In genomic region chr6:42978793-42979522, GRCh38 we compare ENCODE assay signal across 1 cellular context.
TF ChIP-seq lines count a peak whose summit lies in the region.

PEX6 (minus strand) TSS chr6:42979181; CDS start chr6:42979150, 31 bp downstream.

TF ChIP-seq in K562, 482 proteins besides CTCF, POLR2A, EP300 and RAD21 (continued from another document and continues in another):
- peak; percentile 59 for TF ChIP-seq ETS1 (conservative IDR thresholded peaks at IDR 0.05; ENCODE audit: control insufficient read depth, low read depth, low read length)
- TF ChIP-seq ELK3 (CRISPR knock-in tag; IDR thresholded peaks at IDR 0.05), result no peak
- TF ChIP-seq ZNF778 (CRISPR knock-in tag; IDR thresholded peaks at IDR 0.05), result no peak
- peak; percentile 83; the same call in 1 of the 2 replicates for TF ChIP-seq POLR2H (tag; IDR thresholded peaks at IDR 0.05; ENCODE audit: low read depth)
- peak; percentile 49; the same call in 1 of the 2 replicates for TF ChIP-seq MTA3 (IDR thresholded peaks at IDR 0.05; ENCODE audit: borderline replicate concordance)
- peak; percentile 12; the same call in 1 of the 2 replicates for TF ChIP-seq RAD51 (IDR thresholded peaks at IDR 0.05; ENCODE audit: borderline replicate concordance, low read depth)
- peak; percentile 39; the same call in 1 of the 2 replicates for TF ChIP-seq KLF6 (CRISPR knock-in tag; IDR thresholded peaks at IDR 0.05; ENCODE audit: borderline replicate concordance)
- TF ChIP-seq E2F8 (IDR thresholded peaks at IDR 0.05; ENCODE audit: low read depth, partially characterized antibody), result peak; percentile 81
- TF ChIP-seq PHF21A (IDR thresholded peaks at IDR 0.05; ENCODE audit: borderline replicate concordance, low read depth), result no peak
- peak; percentile 56 to 81; a peak in 3 of 4 replicates for TF ChIP-seq MNT (conservative IDR thresholded peaks at IDR 0.05)
- TF ChIP-seq MAZ (CRISPR knock-in tag; conservative IDR thresholded peaks at IDR 0.05 in 1 of 2, IDR thresholded peaks at IDR 0.05 in 1 of 2), result peak; percentile 29 to 55; a peak in 2 of 4 replicates
- TF ChIP-seq PHF8 (IDR thresholded peaks at IDR 0.05; ENCODE audit: borderline replicate concordance, low read length), result peak; percentile 97; the same call in 1 of the 2 replicates
- peak; percentile 90 for TF ChIP-seq NBN (IDR thresholded peaks at IDR 0.05; ENCODE audit: low read depth)
- no peak for TF ChIP-seq DACH1 (IDR thresholded peaks at IDR 0.05; ENCODE audit: partially characterized antibody)
- peak; percentile 45 to 87; a peak in 2 of 4 replicates for TF ChIP-seq NONO (IDR thresholded peaks at IDR 0.05; ENCODE audit: low read depth in 2 of 2, low read length in 1 of 2)
- TF ChIP-seq ZNF444 (CRISPR knock-in tag; IDR thresholded peaks at IDR 0.05), result no peak
- peak; percentile 70 to 79; a peak in 2 of 4 replicates for TF ChIP-seq UBTF (IDR thresholded peaks at IDR 0.05; ENCODE audit: borderline replicate concordance in 1 of 2, low read depth in 2 of 2, low read length in 2 of 2)
- peak; percentile 91 for TF ChIP-seq POLR2B (IDR thresholded peaks at IDR 0.05; ENCODE audit: low read depth, partially characterized antibody)
- TF ChIP-seq ZNF668 (CRISPR knock-in tag; IDR thresholded peaks at IDR 0.05), result no peak
- peak; percentile 61 for TF ChIP-seq PHF20 (IDR thresholded peaks at IDR 0.05; ENCODE audit: partially characterized antibody)
- TF ChIP-seq SOX6 (IDR thresholded peaks at IDR 0.05), result no peak
- peak; percentile 79 for TF ChIP-seq HMBOX1 (IDR thresholded peaks at IDR 0.05)
- peak; percentile 59; the same call in 1 of the 2 replicates for TF ChIP-seq SMARCA4 (IDR thresholded peaks at IDR 0.05)
- TF ChIP-seq NFIC (IDR thresholded peaks at IDR 0.05), result peak; percentile 19; the same call in 1 of the 2 replicates
- TF ChIP-seq ETV6 (IDR thresholded peaks at IDR 0.05; ENCODE audit: borderline replicate concordance in 1 of 2, low read depth in 2 of 2, low read length in 1 of 2), result peak; percentile 71 to 85; a peak in 3 of 4 replicates
- TF ChIP-seq ETV6 (CRISPR knock-in tag; IDR thresholded peaks at IDR 0.05; ENCODE audit: borderline replicate concordance), result no peak; the same call in 1 of the 2 replicates
- TF ChIP-seq C11orf30 (IDR thresholded peaks at IDR 0.05; ENCODE audit: low read depth), result peak; percentile 89
- TF ChIP-seq ZSCAN29 (IDR thresholded peaks at IDR 0.05), result 0 out of 2 replicates have a peak, but pooled peaks have one; percentile 46
- TF ChIP-seq DEAF1 (CRISPR knock-in tag; IDR thresholded peaks at IDR 0.05), result no peak
- no peak for TF ChIP-seq MYNN (IDR thresholded peaks at IDR 0.05)
- TF ChIP-seq MYNN (CRISPR knock-in tag; IDR thresholded peaks at IDR 0.05), result no peak
- 0 out of 2 replicates have a peak, but pooled peaks have one; percentile 63 for TF ChIP-seq FOXO4 (CRISPR knock-in tag; IDR thresholded peaks at IDR 0.05)
- TF ChIP-seq TSC22D4 (tag; IDR thresholded peaks at IDR 0.05), result no peak
- TF ChIP-seq GABPB2 (CRISPR knock-in tag; conservative IDR thresholded peaks at IDR 0.05), result no peak
- peak; percentile 74 for TF ChIP-seq SMARCE1 (IDR thresholded peaks at IDR 0.05)
